In the genomic region with DNA sequence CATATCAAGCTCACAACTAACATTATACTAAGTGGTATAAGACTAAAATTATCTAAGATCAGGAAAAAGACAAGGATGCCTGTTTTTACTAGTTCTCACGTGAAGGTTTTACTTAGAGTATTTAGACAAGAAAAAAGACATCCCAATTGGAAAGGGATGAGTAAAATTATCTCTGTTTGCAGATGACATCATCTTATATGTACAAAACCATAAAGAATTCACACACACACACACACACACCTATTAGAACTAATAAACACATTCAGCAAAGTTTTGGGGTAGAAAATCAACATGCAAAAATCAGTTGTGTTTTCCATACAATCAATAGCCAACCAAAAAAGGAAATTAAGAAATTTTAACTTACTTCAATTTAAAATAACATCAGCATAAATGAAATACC, we compare ENCODE assay signal across 29 cellular contexts. TPM values are rescaled to one million over a fixed set of nuclear protein-coding genes. Genes with fewer than 3 reads are reported as not detected.
"Had no signal": no experiment of that assay in that cellular context is flagged by ENCODE, and none has a peak within 500 bp of the region (broad histone marks: within the 10 kb centered on the region; RNA-seq: fewer than 3 reads in every experiment).

No MANE protein-coding gene starts in this region.

- H3K27ac ChIP-seq: stomach, suprapubic skin, testis, thoracic aorta, thyroid gland, tibial artery, tibial nerve, transverse colon, upper lobe of left lung, upper lobe of right lung, uterus, vagina had no signal

- H3K27ac Mint-ChIP-seq: stimulated activated effector memory CD8-positive, alpha-beta T cell treated with anti-CD3 and anti-CD28 coated beads, Interleukin-12 subunit alpha, Interleukin-12 subunit beta, amount 100 ng/mL, for 72 hours; stimulated activated memory B cell treated with anti-CD40 and anti-IgM and Interleukin-4, amounts not matched to agents 10 μg/mL and 1 μg/mL and 100 μg/mL, for 72 hours; stimulated activated naive B cell treated with anti-CD40 and anti-IgM and Interleukin-4, amounts not matched to agents 10 μg/mL and 1 μg/mL and 100 μg/mL, for 72 hours; stimulated activated naive CD8-positive, alpha-beta T cell treated with anti-CD3 and anti-CD28 coated beads, Interleukin-15, amount 100 ng/mL, for 72 hours; stimulated activated naive CD8-positive, alpha-beta T cell treated with anti-CD3 and anti-CD28 coated beads, Interleukin-15, Interleukin-2, amounts not matched to agents 100 ng/mL and 50 ng/mL, for 24 hours; type B pancreatic cell had no signal

- H3K27me3 Mint-ChIP-seq: stimulated activated memory B cell treated with anti-CD40 and anti-IgM and Interleukin-4, amounts not matched to agents 10 μg/mL and 1 μg/mL and 100 μg/mL, for 72 hours; stimulated activated naive B cell treated with anti-CD40 and anti-IgM and Interleukin-4, amounts not matched to agents 10 μg/mL and 1 μg/mL and 100 μg/mL, for 72 hours; stimulated activated naive CD8-positive, alpha-beta T cell treated with anti-CD3 and anti-CD28 coated beads, Interleukin-15, amount 100 ng/mL, for 72 hours; stimulated activated naive CD8-positive, alpha-beta T cell treated with anti-CD3 and anti-CD28 coated beads, Interleukin-15, Interleukin-2, amounts not matched to agents 100 ng/mL and 50 ng/mL, for 24 hours had no signal

- DNase-seq: stimulated activated CD4-positive, alpha-beta T cell treated with anti-CD3 and anti-CD28 coated beads, Interleukin-2, amount 100 ng/mL, for 48 hours; stimulated activated CD4-positive, alpha-beta T cell treated with anti-CD3 and anti-CD28 coated beads, Interleukin-4, amount 100 ng/mL, for 1 hour; stimulated activated CD4-positive, alpha-beta T cell treated with anti-CD3 and anti-CD28 coated beads, Interleukin-4, amount 100 ng/mL, for 24 hours; stimulated activated CD4-positive, alpha-beta T cell treated with anti-CD3 and anti-CD28 coated beads, Interleukin-4, amount 100 ng/mL, for 4 hours; stimulated activated CD8-positive, alpha-beta memory T cell treated with anti-CD3 and anti-CD28 coated beads, Interleukin-4, amount 100 ng/mL, for 48 hours; stimulated activated naive B cell treated with anti-CD40 and anti-IgM and Interleukin-4, amounts not matched to agents 10 μg/mL and 1 μg/mL and 100 μg/mL, for 72 hours; stimulated activated naive CD4-positive, alpha-beta T cell; stimulated activated naive CD4-positive, alpha-beta T cell treated with Interleukin-2 at 50 U/mL for 16 hours; stimulated activated naive CD8-positive, alpha-beta T cell treated with anti-CD3 and anti-CD28 coated beads, Interleukin-15, amount 100 ng/mL, for 72 hours; stimulated activated naive CD8-positive, alpha-beta T cell treated with anti-CD3 and anti-CD28 coated beads, Interleukin-15, Interleukin-2, amounts not matched to agents 100 U/mL and 50 U/mL, for 24 hours; stomach; substantia nigra; testis; thyroid gland; tibial artery; transverse colon; trophoblast cell; upper lobe of left lung; upper lobe of right lung; uterus had no signal

- H3K27me3 ChIP-seq: stomach, suprapubic skin, testis, thyroid gland, tibial nerve, transverse colon, upper lobe of left lung, upper lobe of right lung, uterus, vagina had no signal

- H3K9me3 ChIP-seq: stomach, suprapubic skin, testis, thoracic aorta, thyroid gland, tibial artery, tibial nerve, transverse colon, upper lobe of left lung, upper lobe of right lung, uterus, vagina had no signal

- H3K4me3 ChIP-seq: stomach, suprapubic skin, testis, thoracic aorta, thyroid gland, tibial artery, tibial nerve, transverse colon, upper lobe of left lung, upper lobe of right lung, uterus, vagina had no signal

- ATAC-seq: stimulated activated effector memory CD8-positive, alpha-beta T cell treated with anti-CD3 and anti-CD28 coated beads, Interleukin-12 subunit alpha, Interleukin-12 subunit beta, amount 100 ng/mL, for 72 hours; stimulated activated memory B cell treated with anti-CD40 and anti-IgM and Interleukin-4, amounts not matched to agents 10 μg/mL and 1 μg/mL and 100 μg/mL, for 72 hours; stimulated activated naive B cell treated with anti-CD40 and anti-IgM and Interleukin-4, amounts not matched to agents 10 μg/mL and 1 μg/mL and 100 μg/mL, for 72 hours; stimulated activated naive CD8-positive, alpha-beta T cell treated with anti-CD3 and anti-CD28 coated beads, Interleukin-15, amount 100 ng/mL, for 72 hours; stimulated activated naive CD8-positive, alpha-beta T cell treated with anti-CD3 and anti-CD28 coated beads, Interleukin-15, Interleukin-2, amounts not matched to agents 100 U/mL and 50 U/mL, for 24 hours; upper lobe of right lung had no signal

- H3K9me3 Mint-ChIP-seq: stimulated activated memory B cell treated with anti-CD40 and anti-IgM and Interleukin-4, amounts not matched to agents 10 μg/mL and 1 μg/mL and 100 μg/mL, for 72 hours; stimulated activated naive B cell treated with anti-CD40 and anti-IgM and Interleukin-4, amounts not matched to agents 10 μg/mL and 1 μg/mL and 100 μg/mL, for 72 hours; stimulated activated naive CD8-positive, alpha-beta T cell treated with anti-CD3 and anti-CD28 coated beads, Interleukin-15, amount 100 ng/mL, for 72 hours; stimulated activated naive CD8-positive, alpha-beta T cell treated with anti-CD3 and anti-CD28 coated beads, Interleukin-15, Interleukin-2, amounts not matched to agents 100 ng/mL and 50 ng/mL, for 24 hours; type B pancreatic cell had no signal

- H3K36me3 ChIP-seq: stomach, suprapubic skin, thoracic aorta, thyroid gland, tibial artery, tibial nerve, transverse colon, upper lobe of left lung, upper lobe of right lung, uterus, vagina had no signal

- H3K4me3 Mint-ChIP-seq: stimulated activated effector memory CD8-positive, alpha-beta T cell treated with anti-CD3 and anti-CD28 coated beads, Interleukin-12 subunit alpha, Interleukin-12 subunit beta, amount 100 ng/mL, for 72 hours; stimulated activated memory B cell treated with anti-CD40 and anti-IgM and Interleukin-4, amounts not matched to agents 10 μg/mL and 1 μg/mL and 100 μg/mL, for 72 hours; stimulated activated naive B cell treated with anti-CD40 and anti-IgM and Interleukin-4, amounts not matched to agents 10 μg/mL and 1 μg/mL and 100 μg/mL, for 72 hours; stimulated activated naive CD8-positive, alpha-beta T cell treated with anti-CD3 and anti-CD28 coated beads, Interleukin-15, amount 100 ng/mL, for 72 hours; stimulated activated naive CD8-positive, alpha-beta T cell treated with anti-CD3 and anti-CD28 coated beads, Interleukin-15, Interleukin-2, amounts not matched to agents 100 ng/mL and 50 ng/mL, for 24 hours; type B pancreatic cell had no signal

- H3K4me1 ChIP-seq: stomach, suprapubic skin, testis, thyroid gland, tibial artery, tibial nerve, transverse colon, upper lobe of left lung, upper lobe of right lung, uterus, vagina had no signal

- H3K36me3 Mint-ChIP-seq: stimulated activated effector memory CD8-positive, alpha-beta T cell treated with anti-CD3 and anti-CD28 coated beads, Interleukin-12 subunit alpha, Interleukin-12 subunit beta, amount 100 ng/mL, for 72 hours; stimulated activated memory B cell treated with anti-CD40 and anti-IgM and Interleukin-4, amounts not matched to agents 10 μg/mL and 1 μg/mL and 100 μg/mL, for 72 hours; stimulated activated naive B cell treated with anti-CD40 and anti-IgM and Interleukin-4, amounts not matched to agents 10 μg/mL and 1 μg/mL and 100 μg/mL, for 72 hours; type B pancreatic cell had no signal

- H3K4me1 Mint-ChIP-seq: stimulated activated effector memory CD8-positive, alpha-beta T cell treated with anti-CD3 and anti-CD28 coated beads, Interleukin-12 subunit alpha, Interleukin-12 subunit beta, amount 100 ng/mL, for 72 hours; stimulated activated memory B cell treated with anti-CD40 and anti-IgM and Interleukin-4, amounts not matched to agents 10 μg/mL and 1 μg/mL and 100 μg/mL, for 72 hours; stimulated activated naive B cell treated with anti-CD40 and anti-IgM and Interleukin-4, amounts not matched to agents 10 μg/mL and 1 μg/mL and 100 μg/mL, for 72 hours; stimulated activated naive CD8-positive, alpha-beta T cell treated with anti-CD3 and anti-CD28 coated beads, Interleukin-15, amount 100 ng/mL, for 72 hours had no signal

RNA-seq across cellular contexts. Expression of gene RGPD4, which starts 35.9 kb away (rescaled TPM):
- total RNA-seq: stomach, subcutaneous adipose tissue, thoracic aorta, thyroid gland, tibial nerve, transverse colon, vagina had no signal
- polyA plus RNA-seq: stomach had no signal
